8 cellular contexts compared by ENCODE assay signal in the genomic region with DNA sequence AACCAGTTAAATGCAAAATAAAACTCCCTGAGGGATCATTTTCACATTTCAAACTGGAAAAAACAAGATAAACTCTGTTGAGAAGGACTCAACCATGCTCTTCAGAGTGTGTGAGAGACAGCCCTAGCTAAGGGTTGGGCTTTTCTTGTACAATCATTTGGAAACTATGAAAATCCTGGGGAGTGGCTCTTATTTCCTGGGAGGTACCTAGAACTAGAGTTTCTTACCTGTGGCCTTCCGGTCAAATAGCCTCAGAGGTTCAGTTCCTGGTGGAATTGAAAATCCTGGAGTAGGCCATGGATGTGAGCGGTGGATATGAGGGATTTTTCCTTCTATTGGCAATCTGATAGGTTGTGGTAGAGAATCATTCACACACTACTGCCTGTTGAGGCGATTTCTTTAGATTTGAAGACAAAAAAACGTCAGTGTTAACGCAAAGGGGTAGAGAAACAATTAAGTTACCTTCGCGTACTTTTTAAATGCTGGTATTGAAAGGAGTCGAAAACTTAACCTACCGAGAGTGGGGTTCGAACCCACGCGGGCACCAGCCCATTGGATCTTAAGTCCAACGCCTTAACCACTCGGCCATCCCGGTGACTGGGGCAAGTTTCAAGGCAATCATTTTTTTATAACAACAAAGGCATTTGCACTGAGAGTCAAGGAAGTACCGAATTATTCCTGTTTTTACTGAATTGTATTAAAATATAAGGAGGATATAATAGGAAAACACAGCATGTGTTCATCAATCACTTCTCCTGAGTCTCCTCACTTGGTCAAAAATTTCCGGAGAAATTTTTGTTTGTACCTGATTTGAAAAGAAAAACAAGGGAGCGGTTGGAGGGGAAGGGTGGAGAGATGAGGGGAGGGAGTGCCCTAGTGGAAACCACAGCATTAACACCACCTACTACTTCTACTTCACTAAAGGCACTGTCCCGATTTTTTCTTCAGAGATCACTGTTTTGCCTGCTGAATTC.
DNase-seq lines count a peak whose midpoint lies in the region; ATAC-seq and TF ChIP-seq lines count a peak whose summit lies in the region.

No MANE protein-coding gene starts in this region.

- H3K27me3 Mint-ChIP-seq in type B pancreatic cell = peaks cover 30% of the 10 kb centered on the region

- H3K27ac Mint-ChIP-seq in type B pancreatic cell = peak overlapping the region; percentile 83

- no peak overlapping the region for H3K4me3 ChIP-seq in fibroblast of the aortic adventitia (ENCODE audit: low read depth, low read length)
- H3K4me3 ChIP-seq in mucosa of descending colon = no peak overlapping the region

- no peaks in the 10 kb centered on the region for H3K9me3 ChIP-seq in mucosa of descending colon

- no peaks in the 10 kb centered on the region for H3K36me3 ChIP-seq in mucosa of descending colon (ENCODE audit: low read depth)

- no peaks in the 10 kb centered on the region for H3K4me1 Mint-ChIP-seq in type B pancreatic cell (ENCODE audit: unreplicated experiment)

- H3K9me3 Mint-ChIP-seq in type B pancreatic cell = no peaks in the 10 kb centered on the region

- in situ Hi-C loops in SK-MEL-5 (cut with HindIII; ENCODE audit: low pct_unique_long_range_greater_than_20kb, low sequenced_read_pairs) = no loop called here

- intact Hi-C loops in mucosa of descending colon (cut with DNase I, micrococcal nuclease) = no loop called here
- intact Hi-C loops in head of caudate nucleus (cut with DNase I) = no loop called here

- no peaks in the 10 kb centered on the region for H3K4me1 ChIP-seq in mucosa of descending colon (ENCODE audit: low read depth)

- H3K36me3 Mint-ChIP-seq in type B pancreatic cell = no peaks in the 10 kb centered on the region

- peak; percentile 40 for DNase-seq in stimulated activated CD4-positive, alpha-beta T cell treated with anti-CD3 and anti-CD28 coated beads, Interleukin-1b, Interleukin-23, amount 100 ng/mL, for 48 hours
- no peak for DNase-seq in stimulated activated CD4-positive, alpha-beta T cell treated with anti-CD3 and anti-CD28 coated beads, Interleukin-12 subunit alpha, Interleukin-12 subunit beta, amount 100 ng/mL, for 4 hours
- DNase-seq in SK-MEL-5 (ENCODE audit: low read depth, low spot score) (peak; percentile 91), fibroblast of the aortic adventitia (ENCODE audit: low read depth) (peak; percentile 43), type B pancreatic cell (ENCODE audit: extremely low spot score, unreplicated experiment) (no peak), mucosa of descending colon (no peak), head of caudate nucleus (no peak), putamen (ENCODE audit: low spot score) (no peak)

- ATAC-seq in mucosa of descending colon = no peak

- TF ChIP-seq CTCF in fibroblast of the aortic adventitia (IDR thresholded peaks at IDR 0.05; ENCODE audit: insufficient read depth, low read length) = no peak
- TF ChIP-seq CTCF in type B pancreatic cell (conservative IDR thresholded peaks at IDR 0.05) = no peak
- no peak for TF ChIP-seq CTCF in mucosa of descending colon (IDR thresholded peaks at IDR 0.05)

- peak overlapping the region; percentile 74 for H3K4me3 Mint-ChIP-seq in type B pancreatic cell

Comparison
In these comparisons a context has a peak if more than half of its experiments do, and no peak if none do; other contexts are left out.
1. DNase-seq: peak in stimulated activated CD4-positive, alpha-beta T cell treated with anti-CD3 and anti-CD28 coated beads, Interleukin-1b, Interleukin-23, amount 100 ng/mL, for 48 hours (single experiment), SK-MEL-5 (single experiment) and fibroblast of the aortic adventitia (single experiment); none in stimulated activated CD4-positive, alpha-beta T cell treated with anti-CD3 and anti-CD28 coated beads, Interleukin-12 subunit alpha, Interleukin-12 subunit beta, amount 100 ng/mL, for 4 hours (single experiment), type B pancreatic cell (single experiment), mucosa of descending colon (0 of 3), head of caudate nucleus (0 of 42) and putamen (single experiment).